ENCODE assay signal across 8 cellular contexts in genomic region chr2:72137498-72138010, GRCh38. TPM values are rescaled to one million over a fixed set of nuclear protein-coding genes. Genes with fewer than 3 reads are reported as not detected.
DNase-seq lines count a peak whose midpoint lies in the region; ATAC-seq and TF ChIP-seq lines count a peak whose summit lies in the region.

No MANE protein-coding gene starts in this region.

- H3K4me2 ChIP-seq in DOHH2 (ENCODE audit: low read length), result no peak overlapping the region

- TF ChIP-seq CTCF in DOHH2 (IDR thresholded peaks at IDR 0.05; ENCODE audit: low read depth, low read length, poor library complexity, severe bottlenecking), result peak; percentile 92

- H3K27ac ChIP-seq in DOHH2 (ENCODE audit: low read depth, low read length), result no peak overlapping the region

- H3K4me1 ChIP-seq in DOHH2 (ENCODE audit: control insufficient read depth, low read length), result no peaks in the 10 kb centered on the region

- peak in 3 of 5 donors; percentile 23 to 45 (median 33) for DNase-seq in T-helper 1 cell
- DNase-seq in amniotic epithelial cell (ENCODE audit: low read depth), result peak; percentile 18
- DNase-seq in iPS-NIHi11 (ENCODE audit: low spot score), result peak; percentile 89
- DNase-seq in stimulated activated CD4-positive, alpha-beta T cell treated with anti-CD3 and anti-CD28 coated beads, Interleukin-1b, Interleukin-23, amount 100 ng/mL, for 4 hours (ENCODE audit: low read depth in 2 of 2), result peak; percentile 56 to 66
- DNase-seq in ureter (ENCODE audit: low spot score), result no peak

- H3K36me3 ChIP-seq in DOHH2 (ENCODE audit: control insufficient read depth, low read length), result no peaks in the 10 kb centered on the region

- H4K20me1 ChIP-seq in DOHH2 (ENCODE audit: control insufficient read depth, insufficient read depth, low read depth, low read length), result no peaks in the 10 kb centered on the region

- no peaks in the 10 kb centered on the region for H3K9me2 ChIP-seq in DOHH2 (replicated peaks; ENCODE audit: control insufficient read depth, low read length)

- H3K79me2 ChIP-seq in DOHH2 (ENCODE audit: control insufficient read depth, low read length), result no peaks in the 10 kb centered on the region

- no peaks in the 10 kb centered on the region for H3K27me3 ChIP-seq in DOHH2 (ENCODE audit: control insufficient read depth, low read length)

- H3K9me3 ChIP-seq in DOHH2 (ENCODE audit: control insufficient read depth, insufficient read depth, low read length), result no peaks in the 10 kb centered on the region

- ATAC-seq in GM19467 (IDR thresholded peaks at IDR 0.05; ENCODE audit: unreplicated experiment), result peak; percentile 72
- ATAC-seq in HG03558 (IDR thresholded peaks at IDR 0.05; ENCODE audit: extremely low read depth, unreplicated experiment), result peak; percentile 77

- H3K4me3 ChIP-seq in DOHH2 (ENCODE audit: low read length), result no peak overlapping the region

- no peaks in the 10 kb centered on the region for H3F3A ChIP-seq in DOHH2 (ENCODE audit: control insufficient read depth, insufficient read depth)

RNA-seq across cellular contexts. Expression of gene CYP26B1, which starts 10.1 kb away (rescaled TPM):
- total RNA-seq in ureter, result 1.1 TPM
